ENCODE assay signal across 1 cellular context in the genomic region with DNA sequence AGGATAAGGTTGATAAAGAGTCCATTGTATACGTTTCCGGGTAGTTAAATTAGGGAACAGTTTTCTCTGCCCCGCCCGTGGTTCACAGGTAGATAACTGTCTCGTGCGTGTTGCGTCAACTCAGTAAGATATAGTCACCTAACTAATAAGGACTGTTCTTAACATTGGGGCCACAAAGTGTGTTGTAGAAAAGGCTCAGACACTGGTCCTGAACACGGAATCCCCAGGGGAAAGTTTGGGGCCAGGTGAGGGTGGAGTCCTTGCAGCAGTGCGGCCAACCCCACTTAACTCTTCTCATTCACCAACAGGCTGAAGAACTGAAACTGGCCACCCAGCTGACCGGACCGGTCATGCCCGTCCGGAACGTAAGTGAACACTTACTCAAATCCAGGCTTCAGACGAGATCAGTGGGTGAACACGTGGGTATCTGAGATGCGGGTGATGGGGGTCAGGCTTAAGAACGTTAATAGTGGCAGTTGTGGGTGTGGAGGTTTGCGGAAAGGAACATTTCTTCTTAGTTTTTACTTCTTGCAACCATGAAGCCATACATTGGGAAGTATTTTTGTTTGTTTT.
A peak's percentile ranks its signal among the peaks of the same experiment; 100 is the strongest.
TF ChIP-seq lines count a peak whose summit lies in the region.

No MANE protein-coding gene starts in this region.

TF ChIP-seq in K562, 482 proteins besides CTCF, POLR2A, EP300 and RAD21 (continued from another document):
- TF ChIP-seq SMARCA4 (IDR thresholded peaks at IDR 0.05) (no peak), ZNF41 (CRISPR knock-in tag; conservative IDR thresholded peaks at IDR 0.05) (no peak), HDAC1 (IDR thresholded peaks at IDR 0.05) (peak in 1 of 2 experiments; percentile 58; a peak in 2 of 4 replicates), RHOXF2B (CRISPR knock-in tag; conservative IDR thresholded peaks at IDR 0.05) (no peak), MXI1 (IDR thresholded peaks at IDR 0.05; ENCODE audit: low read depth, low read length) (peak; percentile 16; the same call in 1 of the 2 replicates), PYGO2 (tag; IDR thresholded peaks at IDR 0.05) (no peak), ZNF766 (CRISPR knock-in tag; conservative IDR thresholded peaks at IDR 0.05) (no peak), GABPB1 (CRISPR knock-in tag; IDR thresholded peaks at IDR 0.05) (no peak), EP400 (IDR thresholded peaks at IDR 0.05) (peak; percentile 29), CXXC5 (CRISPR knock-in tag; IDR thresholded peaks at IDR 0.05) (no peak), TAF1 (IDR thresholded peaks at IDR 0.05; ENCODE audit: control insufficient read depth, extremely low read depth, insufficient read depth, low read length, severe bottlenecking) (peak; percentile 9), ZSCAN29 (IDR thresholded peaks at IDR 0.05) (no peak), MBD2 (IDR thresholded peaks at IDR 0.05; ENCODE audit: borderline replicate concordance, low read depth) (no peak), SUPT5H (IDR thresholded peaks at IDR 0.05) (0 out of 2 replicates have a peak, but pooled peaks have one; percentile 36), GTF2F1 (IDR thresholded peaks at IDR 0.05; ENCODE audit: low read depth, low read length) (no peak), ZNF778 (CRISPR knock-in tag; IDR thresholded peaks at IDR 0.05) (no peak), KAT7 (CRISPR knock-in tag; IDR thresholded peaks at IDR 0.05; ENCODE audit: borderline replicate concordance) (no peak), BHLHE40 (IDR thresholded peaks at IDR 0.05; ENCODE audit: low read length) (0 out of 2 replicates have a peak, but pooled peaks have one; percentile 22), SIN3A (IDR thresholded peaks at IDR 0.05; ENCODE audit: borderline replicate concordance in 2 of 2, control insufficient read depth in 1 of 2, low read depth in 2 of 2, low read length in 2 of 2) (peak; percentile 24 to 84; a peak in 2 of 4 replicates)
- TF ChIP-seq, protein P1, sequence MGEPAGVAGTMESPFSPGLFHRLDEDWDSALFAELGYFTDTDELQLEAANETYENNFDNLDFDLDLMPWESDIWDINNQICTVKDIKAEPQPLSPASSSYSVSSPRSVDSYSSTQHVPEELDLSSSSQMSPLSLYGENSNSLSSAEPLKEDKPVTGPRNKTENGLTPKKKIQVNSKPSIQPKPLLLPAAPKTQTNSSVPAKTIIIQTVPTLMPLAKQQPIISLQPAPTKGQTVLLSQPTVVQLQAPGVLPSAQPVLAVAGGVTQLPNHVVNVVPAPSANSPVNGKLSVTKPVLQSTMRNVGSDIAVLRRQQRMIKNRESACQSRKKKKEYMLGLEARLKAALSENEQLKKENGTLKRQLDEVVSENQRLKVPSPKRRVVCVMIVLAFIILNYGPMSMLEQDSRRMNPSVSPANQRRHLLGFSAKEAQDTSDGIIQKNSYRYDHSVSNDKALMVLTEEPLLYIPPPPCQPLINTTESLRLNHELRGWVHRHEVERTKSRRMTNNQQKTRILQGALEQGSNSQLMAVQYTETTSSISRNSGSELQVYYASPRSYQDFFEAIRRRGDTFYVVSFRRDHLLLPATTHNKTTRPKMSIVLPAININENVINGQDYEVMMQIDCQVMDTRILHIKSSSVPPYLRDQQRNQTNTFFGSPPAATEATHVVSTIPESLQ (CRISPR knock-in tag; IDR thresholded peaks at IDR 0.05): no peak
- TF ChIP-seq, protein P2, sequence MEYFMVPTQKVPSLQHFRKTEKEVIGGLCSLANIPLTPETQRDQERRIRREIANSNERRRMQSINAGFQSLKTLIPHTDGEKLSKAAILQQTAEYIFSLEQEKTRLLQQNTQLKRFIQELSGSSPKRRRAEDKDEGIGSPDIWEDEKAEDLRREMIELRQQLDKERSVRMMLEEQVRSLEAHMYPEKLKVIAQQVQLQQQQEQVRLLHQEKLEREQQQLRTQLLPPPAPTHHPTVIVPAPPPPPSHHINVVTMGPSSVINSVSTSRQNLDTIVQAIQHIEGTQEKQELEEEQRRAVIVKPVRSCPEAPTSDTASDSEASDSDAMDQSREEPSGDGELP (CRISPR knock-in tag; IDR thresholded peaks at IDR 0.05; ENCODE audit: borderline replicate concordance): peak; percentile 68
- TF ChIP-seq, protein P3, sequence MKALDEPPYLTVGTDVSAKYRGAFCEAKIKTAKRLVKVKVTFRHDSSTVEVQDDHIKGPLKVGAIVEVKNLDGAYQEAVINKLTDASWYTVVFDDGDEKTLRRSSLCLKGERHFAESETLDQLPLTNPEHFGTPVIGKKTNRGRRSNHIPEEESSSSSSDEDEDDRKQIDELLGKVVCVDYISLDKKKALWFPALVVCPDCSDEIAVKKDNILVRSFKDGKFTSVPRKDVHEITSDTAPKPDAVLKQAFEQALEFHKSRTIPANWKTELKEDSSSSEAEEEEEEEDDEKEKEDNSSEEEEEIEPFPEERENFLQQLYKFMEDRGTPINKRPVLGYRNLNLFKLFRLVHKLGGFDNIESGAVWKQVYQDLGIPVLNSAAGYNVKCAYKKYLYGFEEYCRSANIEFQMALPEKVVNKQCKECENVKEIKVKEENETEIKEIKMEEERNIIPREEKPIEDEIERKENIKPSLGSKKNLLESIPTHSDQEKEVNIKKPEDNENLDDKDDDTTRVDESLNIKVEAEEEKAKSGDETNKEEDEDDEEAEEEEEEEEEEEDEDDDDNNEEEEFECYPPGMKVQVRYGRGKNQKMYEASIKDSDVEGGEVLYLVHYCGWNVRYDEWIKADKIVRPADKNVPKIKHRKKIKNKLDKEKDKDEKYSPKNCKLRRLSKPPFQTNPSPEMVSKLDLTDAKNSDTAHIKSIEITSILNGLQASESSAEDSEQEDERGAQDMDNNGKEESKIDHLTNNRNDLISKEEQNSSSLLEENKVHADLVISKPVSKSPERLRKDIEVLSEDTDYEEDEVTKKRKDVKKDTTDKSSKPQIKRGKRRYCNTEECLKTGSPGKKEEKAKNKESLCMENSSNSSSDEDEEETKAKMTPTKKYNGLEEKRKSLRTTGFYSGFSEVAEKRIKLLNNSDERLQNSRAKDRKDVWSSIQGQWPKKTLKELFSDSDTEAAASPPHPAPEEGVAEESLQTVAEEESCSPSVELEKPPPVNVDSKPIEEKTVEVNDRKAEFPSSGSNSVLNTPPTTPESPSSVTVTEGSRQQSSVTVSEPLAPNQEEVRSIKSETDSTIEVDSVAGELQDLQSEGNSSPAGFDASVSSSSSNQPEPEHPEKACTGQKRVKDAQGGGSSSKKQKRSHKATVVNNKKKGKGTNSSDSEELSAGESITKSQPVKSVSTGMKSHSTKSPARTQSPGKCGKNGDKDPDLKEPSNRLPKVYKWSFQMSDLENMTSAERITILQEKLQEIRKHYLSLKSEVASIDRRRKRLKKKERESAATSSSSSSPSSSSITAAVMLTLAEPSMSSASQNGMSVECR (CRISPR knock-in tag; IDR thresholded peaks at IDR 0.05): 0 out of 2 replicates have a peak, but pooled peaks have one; percentile 37
- TF ChIP-seq, protein P4, sequence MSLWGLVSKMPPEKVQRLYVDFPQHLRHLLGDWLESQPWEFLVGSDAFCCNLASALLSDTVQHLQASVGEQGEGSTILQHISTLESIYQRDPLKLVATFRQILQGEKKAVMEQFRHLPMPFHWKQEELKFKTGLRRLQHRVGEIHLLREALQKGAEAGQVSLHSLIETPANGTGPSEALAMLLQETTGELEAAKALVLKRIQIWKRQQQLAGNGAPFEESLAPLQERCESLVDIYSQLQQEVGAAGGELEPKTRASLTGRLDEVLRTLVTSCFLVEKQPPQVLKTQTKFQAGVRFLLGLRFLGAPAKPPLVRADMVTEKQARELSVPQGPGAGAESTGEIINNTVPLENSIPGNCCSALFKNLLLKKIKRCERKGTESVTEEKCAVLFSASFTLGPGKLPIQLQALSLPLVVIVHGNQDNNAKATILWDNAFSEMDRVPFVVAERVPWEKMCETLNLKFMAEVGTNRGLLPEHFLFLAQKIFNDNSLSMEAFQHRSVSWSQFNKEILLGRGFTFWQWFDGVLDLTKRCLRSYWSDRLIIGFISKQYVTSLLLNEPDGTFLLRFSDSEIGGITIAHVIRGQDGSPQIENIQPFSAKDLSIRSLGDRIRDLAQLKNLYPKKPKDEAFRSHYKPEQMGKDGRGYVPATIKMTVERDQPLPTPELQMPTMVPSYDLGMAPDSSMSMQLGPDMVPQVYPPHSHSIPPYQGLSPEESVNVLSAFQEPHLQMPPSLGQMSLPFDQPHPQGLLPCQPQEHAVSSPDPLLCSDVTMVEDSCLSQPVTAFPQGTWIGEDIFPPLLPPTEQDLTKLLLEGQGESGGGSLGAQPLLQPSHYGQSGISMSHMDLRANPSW (CRISPR knock-in tag; IDR thresholded peaks at IDR 0.05): no peak
- TF ChIP-seq, protein P5, sequence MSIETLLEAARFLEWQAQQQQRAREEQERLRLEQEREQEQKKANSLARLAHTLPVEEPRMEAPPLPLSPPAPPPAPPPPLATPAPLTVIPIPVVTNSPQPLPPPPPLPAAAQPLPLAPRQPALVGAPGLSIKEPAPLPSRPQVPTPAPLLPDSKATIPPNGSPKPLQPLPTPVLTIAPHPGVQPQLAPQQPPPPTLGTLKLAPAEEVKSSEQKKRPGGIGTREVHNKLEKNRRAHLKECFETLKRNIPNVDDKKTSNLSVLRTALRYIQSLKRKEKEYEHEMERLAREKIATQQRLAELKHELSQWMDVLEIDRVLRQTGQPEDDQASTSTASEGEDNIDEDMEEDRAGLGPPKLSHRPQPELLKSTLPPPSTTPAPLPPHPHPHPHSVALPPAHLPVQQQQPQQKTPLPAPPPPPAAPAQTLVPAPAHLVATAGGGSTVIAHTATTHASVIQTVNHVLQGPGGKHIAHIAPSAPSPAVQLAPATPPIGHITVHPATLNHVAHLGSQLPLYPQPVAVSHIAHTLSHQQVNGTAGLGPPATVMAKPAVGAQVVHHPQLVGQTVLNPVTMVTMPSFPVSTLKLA (conservative IDR thresholded peaks at IDR 0.05): peak in 1 of 2 experiments; percentile 57
